In the genomic region with DNA sequence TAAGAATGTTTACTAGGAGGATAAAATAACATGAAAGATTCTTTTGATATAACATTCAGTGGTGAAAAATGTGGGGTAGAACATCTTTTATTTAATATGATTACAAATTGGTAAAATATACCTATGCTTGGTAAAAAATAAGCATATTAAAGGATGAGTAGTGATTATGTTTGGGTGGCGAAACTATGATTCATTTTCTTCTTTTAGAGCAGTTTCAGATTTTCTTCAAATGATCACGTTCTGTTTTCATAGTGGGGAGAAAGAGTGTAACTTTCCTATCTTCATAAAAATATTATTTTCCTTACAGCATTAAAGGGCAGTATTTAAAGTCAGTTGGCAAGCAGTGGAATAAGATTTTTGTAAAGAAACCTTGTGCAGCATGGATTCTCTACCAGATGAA, we compare ENCODE assay signal across 23 cellular contexts. TPM values are rescaled to one million over a fixed set of nuclear protein-coding genes. Genes with fewer than 3 reads are reported as not detected.
"Had no signal": no experiment of that assay in that cellular context is flagged by ENCODE, and none has a peak within 500 bp of the region (broad histone marks: within the 10 kb centered on the region; RNA-seq: fewer than 3 reads in every experiment).

No MANE protein-coding gene starts in this region.

- ATAC-seq: body of pancreas, PC-3, SK-N-SH treated with all-trans-retinoic acid at 6 μM for 48 hours had no signal

- H3K27ac ChIP-seq: ascending aorta, body of pancreas, SJSA1 had no signal

- DNase-seq: activated CD4-positive, alpha-beta memory T cell treated with anti-CD3 and anti-CD28 coated beads, Interleukin-2, amount 10 ng/mL, durations not matched to agents 7 days and 5 days; activated CD4-positive, alpha-beta T cell treated with anti-CD3 and anti-CD28 coated beads for 1 hour; activated CD4-positive, alpha-beta T cell treated with anti-CD3 and anti-CD28 coated beads, Interleukin-2, amount 10 ng/mL, durations not matched to agents 7 days and 5 days; activated CD8-positive, alpha-beta memory T cell treated with anti-CD3 and anti-CD28 coated beads, Interleukin-2, amount 50 U/mL, for 48 hours; activated effector memory CD4-positive, alpha-beta T cell treated with anti-CD3 and anti-CD28 coated beads, Interleukin-2, amount 50 U/mL, for 16 hours; activated naive CD4-positive, alpha-beta T cell treated with Interleukin-2 at 50 U/mL for 16 hours; amniotic stem cell; body of pancreas; central memory CD4-positive, alpha-beta T cell; MG63; NCI-H1105; NCI-H1436 treated with DMSO at 0.1 percent for 48 hours; NCI-H187; NCI-H2081 treated with DMSO at 0.1 percent for 48 hours; NCI-H446; NCI-H524; PC-3; SHP77; SW 1271 had no signal

- H3K4me3 Mint-ChIP-seq: activated CD4-positive, alpha-beta memory T cell treated with anti-CD3 and anti-CD28 coated beads, Interleukin-2, amount 10 ng/mL, durations not matched to agents 7 days and 5 days; activated CD4-positive, alpha-beta T cell treated with anti-CD3 and anti-CD28 coated beads, Interleukin-2, amount 10 ng/mL, durations not matched to agents 7 days and 5 days; activated T-helper 1 cell treated with anti-CD3 and anti-CD28 coated beads, Interleukin-12 subunit alpha, Interleukin-12 subunit beta, Interleukin-2, Interleukin-4 antibody, amounts not matched to agents 30 ng/mL and 10 ng/mL and 1 ng/mL, durations not matched to agents 14 hours and 24 hours and 36 hours had no signal

- H3K27me3 ChIP-seq: ascending aorta, body of pancreas, MG63, SJSA1 had no signal

- H3K4me3 ChIP-seq: ascending aorta, body of pancreas, MG63, SJSA1 had no signal

- H3K27ac Mint-ChIP-seq: activated CD4-positive, alpha-beta memory T cell treated with anti-CD3 and anti-CD28 coated beads, Interleukin-2, amount 10 ng/mL, durations not matched to agents 7 days and 5 days; activated CD4-positive, alpha-beta T cell treated with anti-CD3 and anti-CD28 coated beads, Interleukin-2, amount 10 ng/mL, durations not matched to agents 7 days and 5 days; activated T-helper 1 cell treated with anti-CD3 and anti-CD28 coated beads, Interleukin-12 subunit alpha, Interleukin-12 subunit beta, Interleukin-2, Interleukin-4 antibody, amounts not matched to agents 30 ng/mL and 10 ng/mL and 1 ng/mL, durations not matched to agents 14 hours and 24 hours and 36 hours had no signal

- H3K27me3 Mint-ChIP-seq: activated CD4-positive, alpha-beta memory T cell treated with anti-CD3 and anti-CD28 coated beads, Interleukin-2, amount 10 ng/mL, durations not matched to agents 7 days and 5 days; activated CD4-positive, alpha-beta T cell treated with anti-CD3 and anti-CD28 coated beads, Interleukin-2, amount 10 ng/mL, durations not matched to agents 7 days and 5 days had no signal

- H3K4me1 ChIP-seq: ascending aorta, body of pancreas had no signal

- H3K36me3 ChIP-seq: MG63, SJSA1 had no signal

- H3K9me3 ChIP-seq: ascending aorta, body of pancreas, SJSA1 had no signal

RNA-seq across cellular contexts. Expression of gene CIP2A, which starts 15.8 kb away (rescaled TPM):
- total RNA-seq: ascending aorta had no signal
